In the genomic region with DNA sequence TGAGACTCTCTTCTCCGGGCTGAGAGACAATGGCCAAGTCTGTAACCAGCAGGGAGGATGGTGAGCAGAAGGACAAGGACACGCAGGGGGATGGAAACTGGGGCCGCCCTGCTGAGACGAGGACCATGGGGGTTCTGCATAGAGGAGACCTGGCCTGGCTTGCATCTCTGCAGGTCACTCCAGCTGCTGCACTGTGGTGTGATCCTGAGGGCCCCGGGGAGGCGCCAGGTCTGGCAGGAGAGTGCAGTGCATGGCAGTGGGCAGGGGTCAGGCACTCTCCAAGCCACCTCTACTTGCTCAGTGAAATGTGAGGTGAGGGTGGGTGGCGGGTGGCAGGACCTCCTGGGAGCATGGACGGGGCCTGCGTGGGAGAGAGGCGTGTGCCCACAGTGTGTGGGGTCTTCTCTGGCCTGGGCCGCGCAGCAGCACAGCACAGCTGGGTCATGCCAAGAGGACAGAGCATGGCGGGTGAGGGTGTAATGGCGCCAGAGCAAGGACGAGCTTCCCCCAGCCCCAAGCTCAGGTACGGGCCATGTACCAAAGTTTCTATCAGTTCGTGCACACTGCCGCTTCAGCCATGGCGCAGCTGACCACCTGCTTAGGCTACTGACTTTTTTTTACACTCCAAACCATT, we compare ENCODE assay signal across 15 cellular contexts. TPM values are rescaled to one million over a fixed set of nuclear protein-coding genes. Genes with fewer than 3 reads are reported as not detected.
A peak's percentile ranks its signal among the peaks of the same experiment; 100 is the strongest.
DNase-seq lines count a peak whose midpoint lies in the region; ATAC-seq, FAIRE-seq and TF ChIP-seq lines count a peak whose summit lies in the region.
"Had no signal": no experiment of that assay in that cellular context is flagged by ENCODE, and none has a peak within 500 bp of the region (broad histone marks: within the 10 kb centered on the region; RNA-seq: fewer than 3 reads in every experiment).

No MANE protein-coding gene starts in this region.

- peaks cover 23% of the 10 kb centered on the region for H3F3A ChIP-seq in SU-DHL-6 (ENCODE audit: insufficient read depth)

- 0 out of 2 replicates have a peak, but pooled peaks cover 5% of the 10 kb centered on the region for H3K36me3 ChIP-seq in SU-DHL-6 (ENCODE audit: low read length)
- H3K36me3 ChIP-seq in HepG2 (replicated peaks in 1 of 2; ENCODE audit: control insufficient read depth in 1 of 2, insufficient read depth in 2 of 2, low read length in 2 of 2) = peaks cover 19 to 53% of the 10 kb centered on the region in 2 experiments; a peak in 4 of 5 replicates

- H3K9me3 ChIP-seq in SU-DHL-6 (ENCODE audit: insufficient read depth, low read length) (no peaks in the 10 kb centered on the region), HepG2 (ENCODE audit: low read length) (no peaks in the 10 kb centered on the region)

- H3K9ac ChIP-seq in SU-DHL-6 (ENCODE audit: low read length) (peak overlapping the region; percentile 21), HepG2 (ENCODE audit: insufficient read depth, low read depth, low read length) (no peak overlapping the region)

- TF ChIP-seq RAD21 in HepG2 (CRISPR knock-in tag; IDR thresholded peaks at IDR 0.05) = no peak

- H2AFZ ChIP-seq in SU-DHL-6 (ENCODE audit: low read depth, low read length, severe bottlenecking) = no peak overlapping the region
- H2AFZ ChIP-seq in HepG2 (ENCODE audit: low read length) = no peak overlapping the region

- TF ChIP-seq CTCF in SU-DHL-6 (IDR thresholded peaks at IDR 0.05; ENCODE audit: insufficient read depth, low read length, poor library complexity, severe bottlenecking) (no peak), HepG2 (CRISPR knock-in tag; IDR thresholded peaks at IDR 0.05) (no peak)

- TF ChIP-seq POLR2A in HepG2 (IDR thresholded peaks at IDR 0.05; ENCODE audit: insufficient read depth in 1 of 2, low read depth in 2 of 2, low read length in 2 of 2) = no peak

- peaks cover 36% of the 10 kb centered on the region for H3K79me2 ChIP-seq in SU-DHL-6 (ENCODE audit: insufficient read depth, low read length)
- no peaks in the 10 kb centered on the region for H3K79me2 ChIP-seq in HepG2 (ENCODE audit: insufficient read depth, low read length)

- 94% methylated on average over 19 of the region's 19 CpGs for WGBS in HepG2 (ENCODE audit: low lambda C conversion rate)

- no TSS peak for BruUV-seq in HepG2 (replicated peaks; lab: Mats Ljungman, UMichigan)

- peak overlapping the region; percentile 92 for H3K27ac ChIP-seq in SU-DHL-6 (ENCODE audit: low read depth, low read length)
- H3K27ac ChIP-seq in HepG2 (ENCODE audit: extremely low read length, insufficient read depth, low read length) = no peak overlapping the region

- H3K27me3 Mint-ChIP-seq in activated T-cell treated with anti-CD3 and anti-CD28 coated beads, Interleukin-2, amount 50 U/mL, for 24 hours = no peaks in the 10 kb centered on the region
- H3K27me3 Mint-ChIP-seq in stimulated activated memory B cell treated with anti-CD40 and anti-IgM and Interleukin-4, amounts not matched to agents 10 μg/mL and 1 μg/mL and 100 μg/mL, for 72 hours = no peaks in the 10 kb centered on the region
- H3K27me3 Mint-ChIP-seq: dendritic cell treated with granulocyte-macrophage colony-stimulating factor and Interleukin-4, amounts not matched to agents 40 ng/mL and 50 ng/mL, for 4 days; type B pancreatic cell had no signal

- peak overlapping the region; percentile 6 for H3K4me2 ChIP-seq in SU-DHL-6 (ENCODE audit: low read depth, low read length, poor library complexity, severe bottlenecking)
- no peak overlapping the region for H3K4me2 ChIP-seq in HepG2 (ENCODE audit: low read depth, low read length)

- FAIRE-seq in HepG2 (lab: Jason Lieb, UNC) = no peak
- FAIRE-seq: A204.1, small intestine had no signal

- H3K36me3 Mint-ChIP-seq in activated T-cell treated with anti-CD3 and anti-CD28 coated beads, Interleukin-2, amount 50 U/mL, for 24 hours (ENCODE audit: low read depth) = peaks cover 87% of the 10 kb centered on the region
- H3K36me3 Mint-ChIP-seq in stimulated activated memory B cell treated with anti-CD40 and anti-IgM and Interleukin-4, amounts not matched to agents 10 μg/mL and 1 μg/mL and 100 μg/mL, for 72 hours = peaks cover 81% of the 10 kb centered on the region

- in situ Hi-C loops in HepG2 (cut with HindIII; ENCODE audit: extremely low pct_ligation_motif_present, low pct_unique_long_range_greater_than_20kb) = no loop called here

- H3K4me3 ChIP-seq in SU-DHL-6 (ENCODE audit: insufficient read depth, low read length, poor library complexity, severe bottlenecking) (no peak overlapping the region), HepG2 (replicated peaks in 1 of 3; ENCODE audit: insufficient read depth in 1 of 3, low read depth in 2 of 3, low read length in 3 of 3) (no peak overlapping the region)

- intact Hi-C loops in HepG2 (cut with micrococcal nuclease; ENCODE audit: unreplicated experiment) = no loop called here

- CTCF ChIA-PET in HepG2 (lab: Yijun Ruan, JAX; ENCODE audit: low intra/inter-chr PET ratio, low total read pairs) = no interaction called here

- H3K4me1 ChIP-seq in HepG2 (ENCODE audit: insufficient read depth, low read length) = peaks cover 14% of the 10 kb centered on the region

- ATAC-seq in HepG2 (no peak), GM18861 (IDR thresholded peaks at IDR 0.05; ENCODE audit: unreplicated experiment) (no peak)
- ATAC-seq in stimulated activated memory B cell treated with anti-CD40 and anti-IgM and Interleukin-4, amounts not matched to agents 10 μg/mL and 1 μg/mL and 100 μg/mL, for 72 hours = no peak

- TF ChIP-seq EP300 in HepG2 (IDR thresholded peaks at IDR 0.05; ENCODE audit: low read depth in 2 of 2, low read length in 2 of 2) (no peak), HepG2 (CRISPR knock-in tag; IDR thresholded peaks at IDR 0.05; ENCODE audit: borderline replicate concordance) (no peak)

- DNase-seq in activated T-cell treated with anti-CD3 and anti-CD28 coated beads, Interleukin-2, amount 50 U/mL, for 24 hours = no peak
- no peak for DNase-seq in activated T-cell treated with anti-CD3 and anti-CD28 coated beads, Interleukin-2, amount 50 U/mL, for 1 hour
- DNase-seq in HepG2 (ENCODE audit: low spot score) (no peak), ureter (ENCODE audit: low spot score) (no peak), GM19240 (ENCODE audit: insufficient read length, low spot score) (no peak)
- DNase-seq: activated CD4-positive, CD25-positive, alpha-beta regulatory T cell; activated gamma-delta T cell treated with Interleukin-2 at 50 U/mL for 16 hours; NK-92 treated with Interleukin-12 subunit alpha and Interleukin-12 subunit beta, amount 100 ng/mL, for 24 hours had no signal

- POLR2A ChIA-PET in HepG2 (lab: Yijun Ruan, JAX) = no interaction called here

- H3K27ac Mint-ChIP-seq in activated T-cell treated with anti-CD3 and anti-CD28 coated beads, Interleukin-2, amount 50 U/mL, for 24 hours = peak overlapping the region; percentile 53
- H3K27ac Mint-ChIP-seq in stimulated activated memory B cell treated with anti-CD40 and anti-IgM and Interleukin-4, amounts not matched to agents 10 μg/mL and 1 μg/mL and 100 μg/mL, for 72 hours = peak overlapping the region; percentile 86
- H3K27ac Mint-ChIP-seq: dendritic cell treated with granulocyte-macrophage colony-stimulating factor and Interleukin-4, amounts not matched to agents 40 ng/mL and 50 ng/mL, for 4 days; type B pancreatic cell had no signal

- H4K20me1 ChIP-seq in SU-DHL-6 (ENCODE audit: low read depth, low read length) (no peaks in the 10 kb centered on the region), HepG2 (ENCODE audit: insufficient read depth, low read length) (peaks cover 3% of the 10 kb centered on the region; the same call in 1 of the 2 replicates)

- no peak overlapping the region for H3K4me3 Mint-ChIP-seq in activated T-cell treated with anti-CD3 and anti-CD28 coated beads, Interleukin-2, amount 50 U/mL, for 24 hours
- no peak overlapping the region for H3K4me3 Mint-ChIP-seq in stimulated activated memory B cell treated with anti-CD40 and anti-IgM and Interleukin-4, amounts not matched to agents 10 μg/mL and 1 μg/mL and 100 μg/mL, for 72 hours
- H3K4me3 Mint-ChIP-seq: dendritic cell treated with granulocyte-macrophage colony-stimulating factor and Interleukin-4, amounts not matched to agents 40 ng/mL and 50 ng/mL, for 4 days; type B pancreatic cell had no signal

- H3K4me1 Mint-ChIP-seq in activated T-cell treated with anti-CD3 and anti-CD28 coated beads, Interleukin-2, amount 50 U/mL, for 24 hours (ENCODE audit: low read depth) = peaks cover 17% of the 10 kb centered on the region
- peaks cover 49% of the 10 kb centered on the region for H3K4me1 Mint-ChIP-seq in stimulated activated memory B cell treated with anti-CD40 and anti-IgM and Interleukin-4, amounts not matched to agents 10 μg/mL and 1 μg/mL and 100 μg/mL, for 72 hours

- no peaks in the 10 kb centered on the region for H3K27me3 ChIP-seq in SU-DHL-6 (ENCODE audit: low read length)
- H3K27me3 ChIP-seq in HepG2 (ENCODE audit: control insufficient read depth in 1 of 2, insufficient read depth in 2 of 2, low read length in 2 of 2) = no peaks in the 10 kb centered on the region

- no peaks in the 10 kb centered on the region for H3K9me3 Mint-ChIP-seq in activated T-cell treated with anti-CD3 and anti-CD28 coated beads, Interleukin-2, amount 50 U/mL, for 24 hours
- peaks cover 3% of the 10 kb centered on the region for H3K9me3 Mint-ChIP-seq in stimulated activated memory B cell treated with anti-CD40 and anti-IgM and Interleukin-4, amounts not matched to agents 10 μg/mL and 1 μg/mL and 100 μg/mL, for 72 hours
- H3K9me3 Mint-ChIP-seq: dendritic cell treated with granulocyte-macrophage colony-stimulating factor and Interleukin-4, amounts not matched to agents 40 ng/mL and 50 ng/mL, for 4 days; type B pancreatic cell had no signal

- no peaks in the 10 kb centered on the region for H3K9me2 ChIP-seq in SU-DHL-6 (replicated peaks; ENCODE audit: insufficient read depth, low read length)

RNA-seq across cellular contexts. Expression of a gene that starts 43.1 kb away (rescaled TPM):
- 26.7 and 31.8 TPM in 2 replicates for total RNA-seq in HepG2 (2016; rRNA removed; fragmentation: Illumina TruSeq; extraction: Trizol)
- 19.6 and 21.0 TPM in 2 replicates for total RNA-seq in HepG2 (2016; cell fraction: cytosol; rRNA removed; fragmentation: Illumina TruSeq; extraction: Trizol; ENCODE audit: low read depth)
- 27.2 and 34.0 TPM in 2 replicates for total RNA-seq in HepG2 (2016; cell fraction: insoluble cytoplasmic fraction; rRNA removed; fragmentation: Illumina TruSeq; extraction: Trizol)
- 12.7 and 13.0 TPM in 2 replicates for total RNA-seq in HepG2 (2016; cell fraction: membrane; rRNA removed; fragmentation: Illumina TruSeq; extraction: Trizol)
- 35.2 and 38.5 TPM in 2 replicates for total RNA-seq in HepG2 (2016; cell fraction: nucleus; rRNA removed; fragmentation: Illumina TruSeq; extraction: Trizol)
- 18.7 and 22.7 TPM in 2 replicates for polyA plus RNA-seq in HepG2 (2011; rRNA removed)
- 8.9 and 14.1 TPM in 2 replicates for polyA plus RNA-seq in HepG2 (2011; cell fraction: cytosol; rRNA removed)
- 122 TPM in 2 replicates for polyA plus RNA-seq in HepG2 (2011; cell fraction: nucleus; rRNA removed)
- polyA plus RNA-seq in HepG2 (2012) = 24.2 and 33.3 TPM in 2 replicates
- 3.6 TPM in 2 replicates for polyA plus RNA-seq in HepG2 (2016; cell fraction: cytosol; fragmentation: Illumina TruSeq; extraction: Trizol; ENCODE audit: low read depth)
- polyA plus RNA-seq in HepG2 (2016; cell fraction: insoluble cytoplasmic fraction; fragmentation: Illumina TruSeq; extraction: Trizol; ENCODE audit: low read depth) = 25.4 and 27.5 TPM in 2 replicates
- 6.5 and 8.9 TPM in 2 replicates for polyA plus RNA-seq in HepG2 (2016; cell fraction: membrane; fragmentation: Illumina TruSeq; extraction: Trizol; ENCODE audit: low read depth)
- 82.6 and 96.2 TPM in 2 replicates for polyA plus RNA-seq in HepG2 (2016; cell fraction: nucleus; fragmentation: Illumina TruSeq; extraction: Trizol; ENCODE audit: insufficient read depth, low read depth)
- 24.4 and 42.1 TPM in 2 replicates for polyA minus RNA-seq in HepG2 (2011; rRNA and poly(A)+ RNA removed; ENCODE audit: low replicate concordance)
- polyA minus RNA-seq in HepG2 (2011; cell fraction: cytosol; rRNA and poly(A)+ RNA removed) = 8.9 and 11.7 TPM in 2 replicates
- 42.6 and 46.6 TPM in 2 replicates for polyA minus RNA-seq in HepG2 (2011; cell fraction: nucleus; rRNA and poly(A)+ RNA removed)
- 63.2 TPM for total RNA-seq in ureter
